ENCODE assay signal across 1 cellular context in the genomic region with DNA sequence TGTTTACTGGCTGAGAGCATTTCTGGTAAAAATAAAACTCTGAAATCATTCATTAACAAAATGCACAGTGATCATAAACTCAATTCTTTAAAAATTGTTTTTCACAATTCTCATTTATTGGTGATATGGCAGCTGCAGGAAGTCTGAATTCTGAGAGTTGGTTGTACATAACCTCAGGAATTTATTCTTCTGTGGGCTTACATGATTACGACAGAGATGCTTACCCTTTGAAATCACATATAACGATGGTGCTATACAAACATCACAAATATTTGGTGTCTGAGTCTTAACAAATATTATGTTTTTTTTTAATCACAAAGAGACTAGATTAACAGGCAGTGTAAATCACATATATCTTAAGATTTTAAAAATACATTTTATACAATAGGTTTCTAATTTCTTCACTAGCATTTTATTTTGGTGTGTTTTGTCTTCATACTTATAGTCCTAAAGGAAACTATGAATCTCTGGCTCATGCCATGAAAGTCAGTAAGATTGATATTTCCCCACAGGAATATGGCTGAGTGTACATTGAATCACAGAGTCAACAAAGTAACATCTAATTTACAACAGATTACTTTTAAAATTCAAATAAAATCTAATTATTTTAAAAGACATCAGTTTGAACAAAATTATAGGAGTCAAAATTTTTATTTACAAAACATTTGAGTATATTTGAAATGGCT.
TF ChIP-seq lines count a peak whose summit lies in the region.

No MANE protein-coding gene starts in this region.

TF ChIP-seq in IMR-90, 13 proteins besides CTCF, POLR2A, EP300 and RAD21:
- TF ChIP-seq SMC3 (IDR thresholded peaks at IDR 0.05; ENCODE audit: low read depth, low read length) (0 out of 2 replicates have a peak, but pooled peaks have one; percentile 4), BHLHE40 (IDR thresholded peaks at IDR 0.05; ENCODE audit: low read depth, low read length) (no peak; the same call in 1 of the 2 replicates), CEBPB (IDR thresholded peaks at IDR 0.05; ENCODE audit: low read depth, low read length) (peak; percentile 79)
